8 cellular contexts compared by ENCODE assay signal in genomic region chr20:46206025-46206424, GRCh38.
DNase-seq lines count a peak whose midpoint lies in the region; ATAC-seq and TF ChIP-seq lines count a peak whose summit lies in the region.

No MANE protein-coding gene starts in this region.

- H2BK5ac ChIP-seq in H9 (ENCODE audit: insufficient read length, low read length): no peak overlapping the region

- H3K14ac ChIP-seq in H9 (ENCODE audit: insufficient read depth, low read length): no peak overlapping the region

- H4K8ac ChIP-seq in H9 (replicated peaks; ENCODE audit: insufficient read length, low read depth, low read length): no peak overlapping the region

- H3K56ac ChIP-seq in H9 (ENCODE audit: insufficient read length, low read depth, low read length): no peak overlapping the region

- H3K79me2 ChIP-seq in H9 (ENCODE audit: insufficient read depth, low read length): no peaks in the 10 kb centered on the region

- no peak for ATAC-seq in HG03432 (IDR thresholded peaks at IDR 0.05; ENCODE audit: unreplicated experiment)

- H4K5ac ChIP-seq in H9 (ENCODE audit: insufficient read length, low read depth, low read length): no peak overlapping the region

- no peaks in the 10 kb centered on the region; a peak in 1 of 5 replicates for H3K9me3 Mint-ChIP-seq in H9

- no peaks in the 10 kb centered on the region for H3K27me3 ChIP-seq in H9 (ENCODE audit: insufficient read depth, low read length)

- WGBS in H9 (ENCODE audit: extremely low coverage, insufficient read length, low lambda C conversion rate): no CpG with 5 or more reads among the region's 5 CpGs

- H3K4me1 Mint-ChIP-seq in H9: peaks cover 17 to 49% of the 10 kb centered on the region in 2 experiments

- H3K27ac Mint-ChIP-seq in H9: no peak overlapping the region

- TF ChIP-seq POLR2A in NB4 (IDR thresholded peaks at IDR 0.05; ENCODE audit: extremely low read depth, insufficient read length): no peak

- no peak overlapping the region for H3K4me3 Mint-ChIP-seq in H9

- no peak overlapping the region for H2AFZ ChIP-seq in H9 (ENCODE audit: low read length)

- H3K4me1 ChIP-seq in H9 (ENCODE audit: insufficient read depth, low read length): peaks cover 6% of the 10 kb centered on the region; the same call in 1 of the 2 replicates

- no peak overlapping the region for H3K4me2 ChIP-seq in H9 (ENCODE audit: insufficient read depth, insufficient read length, low read length)

- no peak overlapping the region for H2BK120ac ChIP-seq in H9 (ENCODE audit: low read depth, low read length, poor library complexity, severe bottlenecking)

- TF ChIP-seq CTCF in NB4 (IDR thresholded peaks at IDR 0.05; ENCODE audit: low read depth, low read length) (no peak), choroid plexus epithelial cell (conservative IDR thresholded peaks at IDR 0.05; ENCODE audit: low read depth, low read length) (no peak), H9 (conservative IDR thresholded peaks at IDR 0.05) (no peak)

- H3K23me2 ChIP-seq in H9 (ENCODE audit: insufficient read length, low read depth, low read length, poor library complexity, severe bottlenecking): no peaks in the 10 kb centered on the region

- no peak overlapping the region for H2BK12ac ChIP-seq in H9 (ENCODE audit: insufficient read length, low read depth, low read length)

- H3T11ph ChIP-seq in H9 (ENCODE audit: low read length): no peak overlapping the region

- H3K36me3 Mint-ChIP-seq in H9 (ENCODE audit: insufficient read depth in 1 of 3, low read depth in 3 of 3): no peaks in the 10 kb centered on the region

- peaks cover 12% of the 10 kb centered on the region for H3K27me3 Mint-ChIP-seq in H9 (ENCODE audit: low read depth)

- no peaks in the 10 kb centered on the region for H3K9me3 ChIP-seq in H9 (ENCODE audit: control insufficient read depth, low read depth, low read length)

- H3K9ac ChIP-seq in H9 (ENCODE audit: extremely low read depth, insufficient read length, low read length): no peak overlapping the region

- H3K4me3 ChIP-seq in NB4 (ENCODE audit: low read depth, low read length) (no peak overlapping the region), choroid plexus epithelial cell (ENCODE audit: low read depth, low read length) (no peak overlapping the region)

- no peak overlapping the region for H3K27ac ChIP-seq in H9 (ENCODE audit: insufficient read length, low read depth, low read length)

- no peak overlapping the region for H2AK5ac ChIP-seq in H9 (ENCODE audit: insufficient read length, low read length)

- no peak overlapping the region for H3K23ac ChIP-seq in H9 (ENCODE audit: insufficient read length, low read depth, low read length)

- no peak overlapping the region for H3K18ac ChIP-seq in H9 (ENCODE audit: insufficient read length, low read depth, low read length)

- H4K91ac ChIP-seq in H9 (ENCODE audit: insufficient read length, low read depth, low read length): no peak overlapping the region

- H3K4ac ChIP-seq in H9 (ENCODE audit: low read depth, low read length): no peak overlapping the region

- DNase-seq in COLO829 (ENCODE audit: low spot score) (peak; percentile 70), NB4 (ENCODE audit: low read depth) (peak; percentile 97), choroid plexus epithelial cell (ENCODE audit: low read depth) (peak; percentile 43), myocyte (ENCODE audit: low read depth) (peak; percentile 23), H9 (no peak), NCI-H187 treated with DMSO at 0.1 percent for 48 hours (lab: John Stamatoyannopoulos, UW) (no peak)
- no peak for DNase-seq in activated CD4-positive, alpha-beta T cell treated with anti-CD3 and anti-CD28 coated beads for 4 hours

- no peak overlapping the region for H2BK20ac ChIP-seq in H9 (ENCODE audit: low read depth, low read length, poor library complexity, severe bottlenecking)

- no peaks in the 10 kb centered on the region for H3K79me1 ChIP-seq in H9 (ENCODE audit: insufficient read depth, low read depth, low read length, poor library complexity, severe bottlenecking)

- H2BK15ac ChIP-seq in H9 (ENCODE audit: low read depth, low read length): no peak overlapping the region

- H4K20me1 ChIP-seq in H9 (ENCODE audit: control insufficient read depth, insufficient read depth, insufficient read length): no peaks in the 10 kb centered on the region

Comparison
In these comparisons a context has a peak if more than half of its experiments do, and no peak if none do; other contexts are left out.
1. DNase-seq: peak in COLO829 (single experiment), NB4 (single experiment), choroid plexus epithelial cell (single experiment) and myocyte (single experiment); none in H9 (single experiment), activated CD4-positive, alpha-beta T cell treated with anti-CD3 and anti-CD28 coated beads for 4 hours (0 of 2) and NCI-H187 treated with DMSO at 0.1 percent for 48 hours (single experiment).